24 cellular contexts compared by ENCODE assay signal in the genomic region with DNA sequence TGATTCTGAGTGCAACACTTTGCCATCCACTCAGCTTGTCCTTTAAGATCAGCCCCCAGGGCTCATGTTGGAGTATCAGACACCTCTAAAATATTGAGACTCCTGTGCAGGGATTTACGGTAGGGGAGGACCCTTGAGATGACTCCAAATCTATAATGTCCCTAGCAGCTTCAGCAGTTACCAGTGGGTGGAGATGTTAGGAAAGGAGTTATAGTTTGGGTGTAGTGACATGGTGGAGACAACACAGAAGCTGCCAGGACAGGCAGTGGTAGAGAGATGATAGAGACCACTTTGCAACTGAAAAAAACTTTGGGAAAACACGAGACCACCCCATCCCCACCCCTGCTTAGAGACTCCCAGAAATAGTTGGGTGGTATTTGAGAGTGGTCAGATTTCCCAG.
"Had no signal": no experiment of that assay in that cellular context is flagged by ENCODE, and none has a peak within 500 bp of the region (broad histone marks: within the 10 kb centered on the region; RNA-seq: fewer than 3 reads in every experiment).

No MANE protein-coding gene starts in this region.

- H3K4me1 ChIP-seq: left lung, neural progenitor cell, stomach had no signal

- ATAC-seq: activated CD4-positive, alpha-beta T cell treated with anti-CD3 and anti-CD28 coated beads for 36 hours; activated CD8-positive, alpha-beta memory T cell treated with anti-CD3 and anti-CD28 coated beads, Interleukin-2, amount 10 ng/mL, durations not matched to agents 7 days and 5 days; foreskin keratinocyte; left lung; sciatic nerve; stimulated activated effector memory CD8-positive, alpha-beta T cell treated with anti-CD3 and anti-CD28 coated beads, Interleukin-12 subunit alpha, Interleukin-12 subunit beta, amount 100 ng/mL, for 72 hours; WTC11 had no signal

- H3K4me2 ChIP-seq: neural progenitor cell, smooth muscle cell had no signal

- H3K36me3 Mint-ChIP-seq: activated CD8-positive, alpha-beta memory T cell treated with anti-CD3 and anti-CD28 coated beads, Interleukin-2, amount 10 ng/mL, durations not matched to agents 7 days and 5 days; activated naive CD8-positive, alpha-beta T cell; naive B cell; neural progenitor cell; stimulated activated effector memory CD8-positive, alpha-beta T cell treated with anti-CD3 and anti-CD28 coated beads, Interleukin-12 subunit alpha, Interleukin-12 subunit beta, amount 100 ng/mL, for 72 hours; type B pancreatic cell; WTC11 had no signal

- H3K9ac ChIP-seq: neural progenitor cell had no signal

- H3K4me1 Mint-ChIP-seq: activated CD4-positive, alpha-beta memory T cell treated with anti-CD3 and anti-CD28 coated beads, Interleukin-2, amount 10 ng/mL, durations not matched to agents 7 days and 5 days; activated CD8-positive, alpha-beta memory T cell treated with anti-CD3 and anti-CD28 coated beads, Interleukin-2, amount 10 ng/mL, durations not matched to agents 7 days and 5 days; naive B cell; neural progenitor cell; stimulated activated effector memory CD8-positive, alpha-beta T cell treated with anti-CD3 and anti-CD28 coated beads, Interleukin-12 subunit alpha, Interleukin-12 subunit beta, amount 100 ng/mL, for 72 hours; WTC11 had no signal

- H2AFZ ChIP-seq: neural progenitor cell had no signal

- H3K36me3 ChIP-seq: cardiac muscle cell, left lung, neural progenitor cell, ovary, stomach had no signal

- H3K27me3 Mint-ChIP-seq: activated CD4-positive, alpha-beta memory T cell treated with anti-CD3 and anti-CD28 coated beads, Interleukin-2, amount 10 ng/mL, durations not matched to agents 7 days and 5 days; activated CD4-positive, alpha-beta T cell treated with anti-CD3 and anti-CD28 coated beads for 36 hours; activated naive CD8-positive, alpha-beta T cell; dendritic cell treated with granulocyte-macrophage colony-stimulating factor and Interleukin-4, amounts not matched to agents 40 ng/mL and 50 ng/mL, for 4 days; type B pancreatic cell had no signal

- H3K9me3 ChIP-seq: left lung, ovary had no signal

- H3K4me3 Mint-ChIP-seq: activated CD4-positive, alpha-beta memory T cell treated with anti-CD3 and anti-CD28 coated beads, Interleukin-2, amount 10 ng/mL, durations not matched to agents 7 days and 5 days; activated CD4-positive, alpha-beta T cell treated with anti-CD3 and anti-CD28 coated beads for 36 hours; activated CD8-positive, alpha-beta memory T cell treated with anti-CD3 and anti-CD28 coated beads, Interleukin-2, amount 10 ng/mL, durations not matched to agents 7 days and 5 days; activated naive CD8-positive, alpha-beta T cell; dendritic cell treated with granulocyte-macrophage colony-stimulating factor and Interleukin-4, amounts not matched to agents 40 ng/mL and 50 ng/mL, for 4 days; naive B cell; neural progenitor cell; stimulated activated effector memory CD8-positive, alpha-beta T cell treated with anti-CD3 and anti-CD28 coated beads, Interleukin-12 subunit alpha, Interleukin-12 subunit beta, amount 100 ng/mL, for 72 hours; T-helper 2 cell treated with Interferon-gamma antibody and Interleukin-4, amounts not matched to agents 5 μg/mL and 100 μg/mL, for 36 hours; type B pancreatic cell; WTC11 had no signal

- H3K27me3 ChIP-seq: cardiac muscle cell, foreskin keratinocyte, left lung, neural progenitor cell, ovary, stomach had no signal

- H3K9me3 Mint-ChIP-seq: activated CD4-positive, alpha-beta memory T cell treated with anti-CD3 and anti-CD28 coated beads, Interleukin-2, amount 10 ng/mL, durations not matched to agents 7 days and 5 days; dendritic cell treated with granulocyte-macrophage colony-stimulating factor and Interleukin-4, amounts not matched to agents 40 ng/mL and 50 ng/mL, for 4 days; neural progenitor cell; stimulated activated effector memory CD8-positive, alpha-beta T cell treated with anti-CD3 and anti-CD28 coated beads, Interleukin-12 subunit alpha, Interleukin-12 subunit beta, amount 100 ng/mL, for 72 hours; T-helper 2 cell treated with Interferon-gamma antibody and Interleukin-4, amounts not matched to agents 5 μg/mL and 100 μg/mL, for 36 hours had no signal

- H3K27ac Mint-ChIP-seq: activated CD4-positive, alpha-beta memory T cell treated with anti-CD3 and anti-CD28 coated beads, Interleukin-2, amount 10 ng/mL, durations not matched to agents 7 days and 5 days; activated CD4-positive, alpha-beta T cell treated with anti-CD3 and anti-CD28 coated beads for 36 hours; activated CD8-positive, alpha-beta memory T cell treated with anti-CD3 and anti-CD28 coated beads, Interleukin-2, amount 10 ng/mL, durations not matched to agents 7 days and 5 days; activated naive CD8-positive, alpha-beta T cell; dendritic cell treated with granulocyte-macrophage colony-stimulating factor and Interleukin-4, amounts not matched to agents 40 ng/mL and 50 ng/mL, for 4 days; neural progenitor cell; stimulated activated effector memory CD8-positive, alpha-beta T cell treated with anti-CD3 and anti-CD28 coated beads, Interleukin-12 subunit alpha, Interleukin-12 subunit beta, amount 100 ng/mL, for 72 hours; T-helper 2 cell treated with Interferon-gamma antibody and Interleukin-4, amounts not matched to agents 5 μg/mL and 100 μg/mL, for 36 hours; type B pancreatic cell; WTC11 had no signal

- H3K27ac ChIP-seq: cardiac muscle cell, foreskin keratinocyte, left lung, neural progenitor cell, ovary, stomach had no signal

- H3K4me3 ChIP-seq: cardiac muscle cell, left lung, neural progenitor cell, ovary, smooth muscle cell, stomach had no signal

- DNase-seq: activated CD4-positive, alpha-beta memory T cell treated with anti-CD3 and anti-CD28 coated beads, Interleukin-2, amount 10 ng/mL, durations not matched to agents 7 days and 5 days; activated CD4-positive, alpha-beta T cell treated with anti-CD3 and anti-CD28 coated beads for 36 hours; activated CD8-positive, alpha-beta memory T cell treated with anti-CD3 and anti-CD28 coated beads, Interleukin-2, amount 10 ng/mL, durations not matched to agents 7 days and 5 days; amniotic stem cell; effector memory CD4-positive, alpha-beta T cell; foreskin keratinocyte; glutamatergic neuron; islet precursor cell; left lung; mammary epithelial cell; naive B cell; ovary; stimulated activated CD4-positive, alpha-beta T cell treated with anti-CD3 and anti-CD28 coated beads, Interleukin-4, amount 100 ng/mL, for 1 hour; stomach had no signal
